ENCODE assay signal across 1 cellular context in genomic region chr5:34929720-34930526, GRCh38.
TF ChIP-seq lines count a peak whose summit lies in the region.

No MANE protein-coding gene starts in this region.

TF ChIP-seq in GM23338, 12 proteins besides CTCF, POLR2A, EP300 and RAD21 (continued from another document):
- TF ChIP-seq REST (IDR thresholded peaks at IDR 0.05; ENCODE audit: unreplicated experiment) (no peak), POLR2AphosphoS5 (IDR thresholded peaks at IDR 0.05; ENCODE audit: low read depth) (peak; percentile 57; the same call in 1 of the 2 replicates), NANOG (IDR thresholded peaks at IDR 0.05; ENCODE audit: borderline replicate concordance) (no peak), ZNF331 (CRISPR knock-in tag; IDR thresholded peaks at IDR 0.05; ENCODE audit: low read depth) (no peak)
